ENCODE assay signal across 1 cellular context in genomic region chr7:61111-61510, GRCh38.
A peak's percentile ranks its signal among the peaks of the same experiment; 100 is the strongest.
TF ChIP-seq lines count a peak whose summit lies in the region.

No MANE protein-coding gene starts in this region.

TF ChIP-seq in K562, 482 proteins besides CTCF, POLR2A, EP300 and RAD21 (continued from another document and continues in another):
- TF ChIP-seq RERE (CRISPR knock-in tag; IDR thresholded peaks at IDR 0.05; ENCODE audit: borderline replicate concordance) (peak; percentile 98), MGA (IDR thresholded peaks at IDR 0.05) (peak; percentile 82), CAMTA2 (CRISPR knock-in tag; conservative IDR thresholded peaks at IDR 0.05) (no peak), MAFG (tag; conservative IDR thresholded peaks at IDR 0.05) (no peak), FOXK1 (CRISPR knock-in tag; IDR thresholded peaks at IDR 0.05; ENCODE audit: borderline replicate concordance) (peak; percentile 99), POU5F1 (IDR thresholded peaks at IDR 0.05; ENCODE audit: borderline replicate concordance, low read depth, low read length, partially characterized antibody) (no peak), PTBP1 (IDR thresholded peaks at IDR 0.05; ENCODE audit: low read depth, low read length) (no peak), ZBTB7A (IDR thresholded peaks at IDR 0.05; ENCODE audit: borderline replicate concordance, control insufficient read depth, low read depth, low read length) (no peak), CSDE1 (IDR thresholded peaks at IDR 0.05) (no peak), KAT8 (IDR thresholded peaks at IDR 0.05; ENCODE audit: low read depth) (no peak), ID3 (CRISPR knock-in tag; IDR thresholded peaks at IDR 0.05) (no peak), ID3 (tag; IDR thresholded peaks at IDR 0.05) (no peak), TEAD2 (tag; IDR thresholded peaks at IDR 0.05) (no peak), STAT5B (CRISPR knock-in tag; IDR thresholded peaks at IDR 0.05) (no peak), ZNF311 (CRISPR knock-in tag; IDR thresholded peaks at IDR 0.05) (no peak), ARID4B (CRISPR knock-in tag; IDR thresholded peaks at IDR 0.05) (peak; percentile 76; the same call in 1 of the 2 replicates), NR2F6 (CRISPR knock-in tag; IDR thresholded peaks at IDR 0.05) (no peak), ZNF707 (CRISPR knock-in tag; conservative IDR thresholded peaks at IDR 0.05) (no peak), VEZF1 (CRISPR knock-in tag; IDR thresholded peaks at IDR 0.05) (no peak), POLR2G (IDR thresholded peaks at IDR 0.05; ENCODE audit: low read depth, low read length) (no peak), AFF4 (CRISPR knock-in tag; IDR thresholded peaks at IDR 0.05) (0 out of 2 replicates have a peak, but pooled peaks have one; percentile 62), PYGO2 (tag; IDR thresholded peaks at IDR 0.05) (no peak), XRCC3 (IDR thresholded peaks at IDR 0.05) (no peak)
